In genomic region chr5:143431789-143432188, GRCh38 we compare ENCODE assay signal across 1 cellular context.
TF ChIP-seq lines count a peak whose summit lies in the region.

No MANE protein-coding gene starts in this region.

TF ChIP-seq in GM12878, 131 proteins besides CTCF, POLR2A, EP300 and RAD21:
- TF ChIP-seq IKZF1 (conservative IDR thresholded peaks at IDR 0.05) (peak; percentile 13; the same call in 1 of the 2 replicates), NKRF (conservative IDR thresholded peaks at IDR 0.05) (no peak), TCF12 (IDR thresholded peaks at IDR 0.05; ENCODE audit: low read depth, low read length) (no peak), BRCA1 (IDR thresholded peaks at IDR 0.05; ENCODE audit: low read depth, low read length) (no peak), STAT1 (conservative IDR thresholded peaks at IDR 0.05) (no peak), EED (IDR thresholded peaks at IDR 0.05; ENCODE audit: low read depth) (0 out of 2 replicates have a peak, but pooled peaks have one; percentile 4), ZNF24 (IDR thresholded peaks at IDR 0.05) (no peak), JUND (IDR thresholded peaks at IDR 0.05; ENCODE audit: low read depth, low read length) (no peak), PAX5 (IDR thresholded peaks at IDR 0.05; ENCODE audit: borderline replicate concordance, low read depth, low read length) (no peak)
